ENCODE assay signal across 21 cellular contexts in genomic region chr2:36871068-36871707, GRCh38.
DNase-seq lines count a peak whose midpoint lies in the region; ATAC-seq and TF ChIP-seq lines count a peak whose summit lies in the region.
"Had no signal": no experiment of that assay in that cellular context is flagged by ENCODE, and none has a peak within 500 bp of the region (broad histone marks: within the 10 kb centered on the region; RNA-seq: fewer than 3 reads in every experiment).

No MANE protein-coding gene starts in this region.

- no peaks in the 10 kb centered on the region for H3K4me1 Mint-ChIP-seq in activated naive CD4-positive, alpha-beta T cell treated with anti-CD3 and anti-CD28 coated beads for 36 hours (ENCODE audit: low read depth)

- no peak overlapping the region for H3K27ac Mint-ChIP-seq in activated naive CD4-positive, alpha-beta T cell treated with anti-CD3 and anti-CD28 coated beads, Interleukin-2, amount 50 U/mL, for 72 hours
- no peak overlapping the region for H3K27ac Mint-ChIP-seq in activated naive CD4-positive, alpha-beta T cell treated with anti-CD3 and anti-CD28 coated beads for 36 hours
- H3K27ac Mint-ChIP-seq: CD8-positive, alpha-beta T cell had no signal

- H3K27ac ChIP-seq in neutrophil, result peak overlapping the region; percentile 36
- no peak overlapping the region for H3K27ac ChIP-seq in PC-9
- H3K27ac ChIP-seq: BLaER1 treated with 17β-estradiol and CSF1 and Interleukin-3, amounts not matched to agents 10 nM and 100 nM; GM23248; SJCRH30 had no signal

- H3K4me3 ChIP-seq in neutrophil (ENCODE audit: low read depth in 1 of 2, low read length in 1 of 2), result no peak overlapping the region
- no peak overlapping the region for H3K4me3 ChIP-seq in PC-9
- H3K4me3 ChIP-seq: BLaER1 treated with 17β-estradiol and CSF1 and Interleukin-3, amounts not matched to agents 10 nM and 100 nM; GM23248; HAP-1; K562; SJCRH30 had no signal

- no peak overlapping the region for H2AFZ ChIP-seq in PC-9
- H2AFZ ChIP-seq: GM23248 had no signal

- no peaks in the 10 kb centered on the region for H3K9me3 Mint-ChIP-seq in activated naive CD4-positive, alpha-beta T cell treated with anti-CD3 and anti-CD28 coated beads, Interleukin-2, amount 50 U/mL, for 72 hours
- no peaks in the 10 kb centered on the region for H3K9me3 Mint-ChIP-seq in activated naive CD4-positive, alpha-beta T cell treated with anti-CD3 and anti-CD28 coated beads for 36 hours
- H3K9me3 Mint-ChIP-seq: CD8-positive, alpha-beta T cell had no signal

- peaks cover 57% of the 10 kb centered on the region for H3K36me3 ChIP-seq in neutrophil
- H3K36me3 ChIP-seq in PC-9 (ENCODE audit: low read depth), result peaks cover 34% of the 10 kb centered on the region

- TF ChIP-seq POLR2A in erythroblast (IDR thresholded peaks at IDR 0.05; ENCODE audit: low read length), result no peak

- no peaks in the 10 kb centered on the region for H3K27me3 Mint-ChIP-seq in activated naive CD4-positive, alpha-beta T cell treated with anti-CD3 and anti-CD28 coated beads for 36 hours (ENCODE audit: low read depth)

- H3F3A ChIP-seq in PC-9 (ENCODE audit: insufficient read depth, low read depth), result no peaks in the 10 kb centered on the region

- TF ChIP-seq CTCF in neutrophil (IDR thresholded peaks at IDR 0.05) (no peak), PC-9 (conservative IDR thresholded peaks at IDR 0.05) (no peak)

- H3K27me3 ChIP-seq in neutrophil, result no peaks in the 10 kb centered on the region
- H3K27me3 ChIP-seq in PC-9 (ENCODE audit: insufficient read depth, low read depth), result no peaks in the 10 kb centered on the region
- H3K27me3 ChIP-seq: BLaER1 treated with 17β-estradiol and CSF1 and Interleukin-3, amounts not matched to agents 10 nM and 100 nM; SJCRH30 had no signal

- intact Hi-C loops in activated naive CD4-positive, alpha-beta T cell treated with anti-CD3 and anti-CD28 coated beads for 36 hours (cut with micrococcal nuclease), result no loop called here
- intact Hi-C loops in PC-9 (cut with micrococcal nuclease; ENCODE audit: unreplicated experiment), result no loop called here

- CTCF ChIA-PET in activated naive CD4-positive, alpha-beta T cell treated with anti-CD3 and anti-CD28 coated beads for 36 hours (lab: Charles Lee), result interaction anchor here (0.6 kb wide), 1 partner anchor 8 kb away, joined by 3 read pairs; no protein-coding TSS in a partner anchor
- CTCF ChIA-PET in PC-9 (lab: Charles Lee), result no interaction called here

- H3K9me3 ChIP-seq in neutrophil (no peaks in the 10 kb centered on the region), PC-9 (ENCODE audit: insufficient read depth, low read depth) (no peaks in the 10 kb centered on the region)
- H3K9me3 ChIP-seq: HAP-1, SJCRH30 had no signal

- DNase-seq in activated naive CD4-positive, alpha-beta T cell treated with anti-CD3 and anti-CD28 coated beads, Interleukin-2, amount 50 U/mL, for 72 hours (ENCODE audit: low spot score in 2 of 2), result no peak
- DNase-seq in activated naive CD4-positive, alpha-beta T cell treated with anti-CD3 and anti-CD28 coated beads for 36 hours, result no peak
- DNase-seq in amniotic epithelial cell (ENCODE audit: low read depth) (peak; percentile 7), 8988T (no peak), PC-9 (no peak), erythroblast (lab: John Stamatoyannopoulos, UW) (no peak)
- DNase-seq: CD8-positive, alpha-beta T cell; DMS53; EL; GM23248; NCI-H1105 treated with DMSO at 0.1 percent for 48 hours; NCI-H1694 treated with DMSO at 0.1 percent for 48 hours; NCI-H2107; NCI-H226; NCI-H524; SJCRH30 had no signal

- BruUV-seq in PC-9 (replicated peaks; lab: Mats Ljungman, UMichigan), result no TSS peak

- H3K4me3 Mint-ChIP-seq in activated naive CD4-positive, alpha-beta T cell treated with anti-CD3 and anti-CD28 coated beads for 36 hours, result no peak overlapping the region
- H3K4me3 Mint-ChIP-seq: CD8-positive, alpha-beta T cell had no signal

- ATAC-seq in activated naive CD4-positive, alpha-beta T cell treated with anti-CD3 and anti-CD28 coated beads, Interleukin-2, amount 50 U/mL, for 72 hours, result peak; percentile 29 to 72
- ATAC-seq in HG02852 (IDR thresholded peaks at IDR 0.05; ENCODE audit: unreplicated experiment), result peak; percentile 60
- ATAC-seq: CD8-positive, alpha-beta T cell; K562 had no signal

- POLR2A ChIA-PET in PC-9 (lab: Charles Lee; ENCODE audit: unreplicated experiment), result no interaction called here

- H3K4me1 ChIP-seq in neutrophil (ENCODE audit: control insufficient read depth in 1 of 2, insufficient read depth in 1 of 2, low read depth in 1 of 2, low read length in 1 of 2) (no peaks in the 10 kb centered on the region), PC-9 (replicated peaks; ENCODE audit: insufficient read depth) (no peaks in the 10 kb centered on the region)
- H3K4me1 ChIP-seq: BLaER1 treated with 17β-estradiol and CSF1 and Interleukin-3, amounts not matched to agents 10 nM and 100 nM; HAP-1; SJCRH30 had no signal

- no peaks in the 10 kb centered on the region for H4K20me1 ChIP-seq in PC-9 (ENCODE audit: insufficient read depth)
- H4K20me1 ChIP-seq: BLaER1 treated with 17β-estradiol and CSF1 and Interleukin-3, amounts not matched to agents 10 nM and 100 nM had no signal

- H3K79me2 ChIP-seq in PC-9 (ENCODE audit: low read depth), result no peaks in the 10 kb centered on the region

- no peaks in the 10 kb centered on the region; the same call in 1 of the 2 replicates for H3K9me2 ChIP-seq in PC-9 (ENCODE audit: insufficient read depth)

- H3K4me2 ChIP-seq in PC-9, result no peak overlapping the region
- H3K4me2 ChIP-seq: BLaER1 treated with 17β-estradiol and CSF1 and Interleukin-3, amounts not matched to agents 10 nM and 100 nM had no signal

- peaks cover 24 to 53% of the 10 kb centered on the region in 2 donors for H3K36me3 Mint-ChIP-seq in activated naive CD4-positive, alpha-beta T cell treated with anti-CD3 and anti-CD28 coated beads, Interleukin-2, amount 50 U/mL, for 72 hours
- peaks cover 33% of the 10 kb centered on the region for H3K36me3 Mint-ChIP-seq in activated naive CD4-positive, alpha-beta T cell treated with anti-CD3 and anti-CD28 coated beads for 36 hours (ENCODE audit: low read depth)
